Comparison of ENCODE assay signal across 1 cellular context in genomic region chr6:108557494-108558371, GRCh38.
TF ChIP-seq lines count a peak whose summit lies in the region.

No MANE protein-coding gene starts in this region.

TF ChIP-seq in K562, 482 proteins besides CTCF, POLR2A, EP300 and RAD21 (continued from another document and continues in another):
- no peak for TF ChIP-seq PRDM10 (IDR thresholded peaks at IDR 0.05; ENCODE audit: partially characterized antibody)
- no peak for TF ChIP-seq PTRF (tag; IDR thresholded peaks at IDR 0.05)
- TF ChIP-seq VEZF1 (CRISPR knock-in tag; IDR thresholded peaks at IDR 0.05), result no peak
- TF ChIP-seq TFAP4 (CRISPR knock-in tag; IDR thresholded peaks at IDR 0.05; ENCODE audit: borderline replicate concordance), result peak; percentile 26; the same call in 1 of the 2 replicates
- 0 out of 4 replicates have a peak, but pooled peaks have one; percentile 4 to 51 for TF ChIP-seq FOXK2 (conservative IDR thresholded peaks at IDR 0.05 in 1 of 2, IDR thresholded peaks at IDR 0.05 in 1 of 2; ENCODE audit: low read depth in 2 of 2)
- no peak for TF ChIP-seq YBX1 (IDR thresholded peaks at IDR 0.05)
- TF ChIP-seq RFX1 (IDR thresholded peaks at IDR 0.05), result no peak
- TF ChIP-seq ZNF318 (IDR thresholded peaks at IDR 0.05; ENCODE audit: borderline replicate concordance in 1 of 2, low read depth in 1 of 2), result no peak
- TF ChIP-seq MAFK (IDR thresholded peaks at IDR 0.05; ENCODE audit: low read length), result no peak
- TF ChIP-seq MTA1 (IDR thresholded peaks at IDR 0.05; ENCODE audit: borderline replicate concordance), result no peak
- no peak for TF ChIP-seq ZNF140 (CRISPR knock-in tag; IDR thresholded peaks at IDR 0.05)
- no peak for TF ChIP-seq ZNF778 (CRISPR knock-in tag; IDR thresholded peaks at IDR 0.05)
- no peak for TF ChIP-seq ADNP (tag; IDR thresholded peaks at IDR 0.05)
- no peak for TF ChIP-seq ZNF121 (CRISPR knock-in tag; conservative IDR thresholded peaks at IDR 0.05)
- no peak for TF ChIP-seq TRIM25 (IDR thresholded peaks at IDR 0.05; ENCODE audit: borderline replicate concordance)
- TF ChIP-seq PRPF4 (IDR thresholded peaks at IDR 0.05; ENCODE audit: insufficient read depth, low read depth, low read length, poor library complexity, severe bottlenecking), result no peak
- TF ChIP-seq EGR1 (conservative IDR thresholded peaks at IDR 0.05), result no peak
- no peak for TF ChIP-seq ZNF280B (CRISPR knock-in tag; IDR thresholded peaks at IDR 0.05)
- TF ChIP-seq PHTF2 (CRISPR knock-in tag; IDR thresholded peaks at IDR 0.05), result no peak
- TF ChIP-seq ZNF707 (CRISPR knock-in tag; conservative IDR thresholded peaks at IDR 0.05), result no peak
- TF ChIP-seq ZFP30 (CRISPR knock-in tag; IDR thresholded peaks at IDR 0.05; ENCODE audit: borderline replicate concordance), result no peak
- TF ChIP-seq FOXK1 (CRISPR knock-in tag; IDR thresholded peaks at IDR 0.05; ENCODE audit: borderline replicate concordance), result no peak
- no peak for TF ChIP-seq ZNF41 (CRISPR knock-in tag; conservative IDR thresholded peaks at IDR 0.05)
- no peak for TF ChIP-seq GABPB2 (CRISPR knock-in tag; conservative IDR thresholded peaks at IDR 0.05)
- peak; percentile 95 for TF ChIP-seq ZBTB7A (IDR thresholded peaks at IDR 0.05; ENCODE audit: borderline replicate concordance, control insufficient read depth, low read depth, low read length)
- TF ChIP-seq ZBTB8A (IDR thresholded peaks at IDR 0.05; ENCODE audit: partially characterized antibody), result no peak
- no peak for TF ChIP-seq TCF3 (CRISPR knock-in tag; IDR thresholded peaks at IDR 0.05)
- TF ChIP-seq ETV6 (IDR thresholded peaks at IDR 0.05; ENCODE audit: borderline replicate concordance in 1 of 2, low read depth in 2 of 2, low read length in 1 of 2), result no peak
- no peak for TF ChIP-seq ETV6 (CRISPR knock-in tag; IDR thresholded peaks at IDR 0.05; ENCODE audit: borderline replicate concordance)
- TF ChIP-seq XRCC4 (IDR thresholded peaks at IDR 0.05; ENCODE audit: extremely low read depth, insufficient read depth, insufficient read length), result no peak
